ENCODE assay signal across 8 cellular contexts in genomic region chr4:70559216-70559830, GRCh38. TPM values are rescaled to one million over a fixed set of nuclear protein-coding genes. Genes with fewer than 3 reads are reported as not detected.
DNase-seq lines count a peak whose midpoint lies in the region; ATAC-seq and TF ChIP-seq lines count a peak whose summit lies in the region.

No MANE protein-coding gene starts in this region.

- TF ChIP-seq CTCF in BE2C (IDR thresholded peaks at IDR 0.05; ENCODE audit: low read depth, low read length) (peak; percentile 88), GM13976 (IDR thresholded peaks at IDR 0.05; ENCODE audit: borderline replicate concordance, control extremely low read depth, extremely low read depth, insufficient read depth, missing control alignments) (peak; percentile 74), adrenal gland (IDR thresholded peaks at IDR 0.05) (peak; percentile 59 to 68 (median 64))

- no peaks in the 10 kb centered on the region for H3K36me3 ChIP-seq in BE2C
- H3K36me3 ChIP-seq in adrenal gland (replicated peaks in 1 of 2), result no peaks in the 10 kb centered on the region

- peak; percentile 65 for ATAC-seq in HG03159 (IDR thresholded peaks at IDR 0.05; ENCODE audit: unreplicated experiment)

- H3K4me3 ChIP-seq in BE2C (ENCODE audit: low read depth, low read length) (no peak overlapping the region), adrenal gland (no peak overlapping the region)

- peak; percentile 57 for DNase-seq in BE2C
- DNase-seq in GM13976 (ENCODE audit: low spot score), result peak; percentile 71
- DNase-seq in NCI-H82 (lab: John Stamatoyannopoulos, UW), result peak; percentile 67
- peak; percentile 22 to 64 (median 49) for DNase-seq in adrenal gland
- DNase-seq in hippocampal formation (lab: John Stamatoyannopoulos, UW), result peak; percentile 36 to 58
- DNase-seq in smooth muscle cell of the brain vasculature (ENCODE audit: low read depth, low spot score), result peak; percentile 15
- no peak for DNase-seq in cortex of kidney (lab: John Stamatoyannopoulos, UW)

- H3K4me1 ChIP-seq in BE2C, result no peaks in the 10 kb centered on the region
- H3K4me1 ChIP-seq in adrenal gland (replicated peaks in 1 of 2), result no peaks in the 10 kb centered on the region

- no peak for TF ChIP-seq POLR2A in adrenal gland (IDR thresholded peaks at IDR 0.05)

- H3K27me3 ChIP-seq in BE2C, result no peaks in the 10 kb centered on the region; the same call in 1 of the 2 replicates
- H3K27me3 ChIP-seq in adrenal gland, result no peaks in the 10 kb centered on the region

- intact Hi-C loops in adrenal gland (cut with DNase I), result no loop called here

- no peak overlapping the region for H3K27ac ChIP-seq in adrenal gland

- in situ Hi-C loops in GM13976 (cut with MboI; ENCODE audit: low sequenced_read_pairs, unreplicated experiment), result no loop called here

- 28 to 35% (median 32%) methylated on average over 2 of the region's 2 CpGs for whole genome bisulfite sequencing in adrenal gland, 4 donors

- H3K9me3 ChIP-seq in BE2C, result no peaks in the 10 kb centered on the region
- no peaks in the 10 kb centered on the region for H3K9me3 ChIP-seq in adrenal gland (replicated peaks in 1 of 3)

RNA-seq across cellular contexts. Expression of gene AMBN, which starts 32.7 kb away (rescaled TPM):
- polyA plus RNA-seq in BE2C (2012; ENCODE audit: insufficient read depth, insufficient read length, low read depth), result not detected
- not detected for total RNA-seq in adrenal gland
- not detected for polyA plus RNA-seq in adrenal gland

RNA-seq across cellular contexts. Expression of gene AMTN, which starts 41.0 kb away (rescaled TPM):
- polyA plus RNA-seq in BE2C (2012; ENCODE audit: insufficient read depth, insufficient read length, low read depth), result not detected
- total RNA-seq in adrenal gland, result not detected
- polyA plus RNA-seq in adrenal gland, result not detected
